In genomic region chr1:52296345-52296744, GRCh38 we compare ENCODE assay signal across 10 cellular contexts.
DNase-seq lines count a peak whose midpoint lies in the region; ATAC-seq, FAIRE-seq and TF ChIP-seq lines count a peak whose summit lies in the region.
"Had no signal": no experiment of that assay in that cellular context is flagged by ENCODE, and none has a peak within 500 bp of the region (broad histone marks: within the 10 kb centered on the region; RNA-seq: fewer than 3 reads in every experiment).

No MANE protein-coding gene starts in this region.

- no peaks in the 10 kb centered on the region for H3K79me2 ChIP-seq in astrocyte (ENCODE audit: insufficient read depth, low read length)

- no peaks in the 10 kb centered on the region for H3K36me3 ChIP-seq in CD8-positive, alpha-beta T cell (ENCODE audit: insufficient read depth, low read length)
- H3K36me3 ChIP-seq in astrocyte (ENCODE audit: insufficient read depth, low read length) (no peaks in the 10 kb centered on the region), iPS DF 6.9 (ENCODE audit: control insufficient read depth, insufficient read depth, low read length) (no peaks in the 10 kb centered on the region)

- peak; percentile 54 for FAIRE-seq in astrocyte (lab: Jason Lieb, UNC)

- no peaks in the 10 kb centered on the region for H3K4me1 ChIP-seq in CD8-positive, alpha-beta T cell (ENCODE audit: insufficient read depth, low read length)
- no peaks in the 10 kb centered on the region for H3K4me1 ChIP-seq in astrocyte (ENCODE audit: insufficient read depth, low read length)
- H3K4me1 ChIP-seq in iPS DF 6.9 (ENCODE audit: control insufficient read depth, insufficient read depth, low read length): no peaks in the 10 kb centered on the region

- H3K9me3 ChIP-seq in CD8-positive, alpha-beta T cell (ENCODE audit: low read length): no peaks in the 10 kb centered on the region
- no peaks in the 10 kb centered on the region for H3K9me3 ChIP-seq in astrocyte (ENCODE audit: insufficient read depth, low read depth, low read length)
- H3K9me3 ChIP-seq in iPS DF 6.9 (ENCODE audit: control insufficient read depth, insufficient read depth, low read length): no peaks in the 10 kb centered on the region
- H3K9me3 ChIP-seq: SJSA1 had no signal

- POLR2A ChIA-PET in CD8-positive, alpha-beta T cell (lab: Charles Lee): interaction anchor here (0.8 kb wide), 1 partner anchor 1554 kb away, joined by 3 read pairs; no protein-coding TSS in a partner anchor

- H3K27ac Mint-ChIP-seq in CD8-positive, alpha-beta T cell: no peak overlapping the region
- no peak overlapping the region for H3K27ac Mint-ChIP-seq in astrocyte (ENCODE audit: unreplicated experiment)

- no peak for DNase-seq in CD8-positive, alpha-beta T cell
- DNase-seq in GM20000 (ENCODE audit: low spot score): peak; percentile 62
- DNase-seq in NCI-H345 (lab: John Stamatoyannopoulos, UW): peak; percentile 53
- DNase-seq in astrocyte (ENCODE audit: low read depth): peak; percentile 46
- peak; percentile 16 for DNase-seq in iPS DF 6.9 (ENCODE audit: low read depth, low spot score)
- peak; percentile 32 for DNase-seq in stromal cell of bone marrow (ENCODE audit: low read depth)
- DNase-seq in KG1 (lab: John Stamatoyannopoulos, UW): no peak

- H2AFZ ChIP-seq in astrocyte (ENCODE audit: low read depth, low read length): no peak overlapping the region

- peak; percentile 34 for TF ChIP-seq CTCF in CD8-positive, alpha-beta T cell (IDR thresholded peaks at IDR 0.05)
- peak; percentile 51 for TF ChIP-seq CTCF in GM20000 (IDR thresholded peaks at IDR 0.05; ENCODE audit: extremely low read depth, missing control alignments)
- peak; percentile 79 for TF ChIP-seq CTCF in astrocyte (IDR thresholded peaks at IDR 0.05; ENCODE audit: insufficient read depth, low read depth, low read length)

- H3K4me1 Mint-ChIP-seq in CD8-positive, alpha-beta T cell (ENCODE audit: low read depth): no peaks in the 10 kb centered on the region
- no peaks in the 10 kb centered on the region for H3K4me1 Mint-ChIP-seq in astrocyte (ENCODE audit: low read depth, unreplicated experiment)

- H3K4me3 ChIP-seq in CD8-positive, alpha-beta T cell (ENCODE audit: low read depth, low read length): no peak overlapping the region
- H3K4me3 ChIP-seq in astrocyte (ENCODE audit: insufficient read depth, low read depth, low read length) (no peak overlapping the region), iPS DF 6.9 (ENCODE audit: low read length) (no peak overlapping the region)
- H3K4me3 ChIP-seq: SJSA1, skin epidermis had no signal

- no peaks in the 10 kb centered on the region for H4K20me1 ChIP-seq in astrocyte (ENCODE audit: insufficient read depth, low read length)

- no peak overlapping the region for H3K4me2 ChIP-seq in astrocyte (ENCODE audit: low read length)

- no peak overlapping the region for H3K27ac ChIP-seq in CD8-positive, alpha-beta T cell (ENCODE audit: low read depth, low read length)
- H3K27ac ChIP-seq in astrocyte (ENCODE audit: low read depth, low read length) (no peak overlapping the region), iPS DF 6.9 (ENCODE audit: low read length) (no peak overlapping the region)
- H3K27ac ChIP-seq: SJSA1, skin epidermis had no signal

- intact Hi-C loops in CD8-positive, alpha-beta T cell (cut with DNase I, micrococcal nuclease): loop anchor here (1.0 to 5.0 kb wide), 4 partner anchors 154 to 399 kb away; partner anchors contain the start of gene ZFYVE9 (in 2 of the 2)

- no CpG with 5 or more reads among the region's 2 CpGs for WGBS in iPS DF 6.9 (ENCODE audit: insufficient coverage, insufficient read length)

- H3K9ac ChIP-seq in astrocyte (ENCODE audit: low read length): no peak overlapping the region

- ATAC-seq in CD8-positive, alpha-beta T cell: peak; percentile 57
- ATAC-seq in GM21515 (IDR thresholded peaks at IDR 0.05; ENCODE audit: unreplicated experiment): no peak

- H3K36me3 Mint-ChIP-seq in CD8-positive, alpha-beta T cell: peaks cover 11% of the 10 kb centered on the region
- H3K36me3 Mint-ChIP-seq in astrocyte (ENCODE audit: low read depth, unreplicated experiment): peaks cover 6% of the 10 kb centered on the region

- H3K27me3 ChIP-seq in CD8-positive, alpha-beta T cell (ENCODE audit: insufficient read depth, low read length): no peaks in the 10 kb centered on the region
- no peaks in the 10 kb centered on the region for H3K27me3 ChIP-seq in astrocyte (ENCODE audit: insufficient read depth, low read length)
- no peaks in the 10 kb centered on the region for H3K27me3 ChIP-seq in iPS DF 6.9 (ENCODE audit: control insufficient read depth, insufficient read depth, low read length)
- H3K27me3 ChIP-seq: SJSA1 had no signal

- H3K9me3 Mint-ChIP-seq in CD8-positive, alpha-beta T cell: no peaks in the 10 kb centered on the region
- no peaks in the 10 kb centered on the region for H3K9me3 Mint-ChIP-seq in astrocyte (ENCODE audit: unreplicated experiment)

- CTCF ChIA-PET in CD8-positive, alpha-beta T cell (lab: Charles Lee): interaction anchor here (0.6 to 3.1 kb wide), 6 partner anchors 14 to 400 kb away, joined by 3 to 13 read pairs (median 4); no protein-coding TSS in a partner anchor

- no peak overlapping the region for H3K4me3 Mint-ChIP-seq in CD8-positive, alpha-beta T cell
- no peak overlapping the region for H3K4me3 Mint-ChIP-seq in astrocyte (ENCODE audit: unreplicated experiment)

- H3K27me3 Mint-ChIP-seq in CD8-positive, alpha-beta T cell (ENCODE audit: low read depth): no peaks in the 10 kb centered on the region
- no peaks in the 10 kb centered on the region for H3K27me3 Mint-ChIP-seq in astrocyte (ENCODE audit: low read depth, unreplicated experiment)

Comparison
In these comparisons a context has a peak if more than half of its experiments do, and no peak if none do; other contexts are left out.
1. DNase-seq: peak in GM20000 (single experiment), NCI-H345 (single experiment), astrocyte (single experiment), iPS DF 6.9 (single experiment) and stromal cell of bone marrow (single experiment); none in CD8-positive, alpha-beta T cell (0 of 7) and KG1 (single experiment).
2. Peak in every context shown above with its lines, with median percentiles within 50 percentile points of each other: CTCF ChIP-seq.